ENCODE assay signal across 9 cellular contexts in the genomic region with DNA sequence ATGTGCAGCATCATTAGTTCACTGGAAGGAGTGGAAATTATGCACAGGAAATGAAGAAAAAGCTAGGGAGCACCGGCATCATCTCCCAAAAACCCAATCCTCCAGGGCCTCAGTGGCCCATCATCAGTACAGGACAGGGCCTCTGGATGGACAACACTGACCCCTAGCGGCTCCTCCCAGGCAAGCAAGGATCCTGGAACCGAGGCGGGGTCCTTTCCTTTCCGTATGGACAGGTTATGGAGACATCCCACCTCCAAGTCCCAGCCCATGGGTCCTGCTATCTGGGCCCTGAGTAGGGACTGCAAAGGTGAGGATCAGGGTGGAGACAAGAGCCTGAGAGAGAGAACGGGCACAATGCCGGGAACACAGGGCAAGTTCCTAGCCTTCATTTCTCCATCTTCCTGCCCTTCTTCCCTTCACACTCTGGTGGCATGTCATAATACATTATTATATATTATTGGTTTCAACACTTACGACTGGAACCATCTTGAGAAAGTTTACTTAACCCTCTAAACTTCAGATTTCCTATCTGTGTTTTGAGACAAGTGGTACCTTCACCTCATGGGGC.
A peak's percentile ranks its signal among the peaks of the same experiment; 100 is the strongest.
DNase-seq lines count a peak whose midpoint lies in the region; ATAC-seq and TF ChIP-seq lines count a peak whose summit lies in the region.
"Had no signal": no experiment of that assay in that cellular context is flagged by ENCODE, and none has a peak within 500 bp of the region (broad histone marks: within the 10 kb centered on the region; RNA-seq: fewer than 3 reads in every experiment).

No MANE protein-coding gene starts in this region.

- peak; percentile 45 for ATAC-seq in omental fat pad (ENCODE audit: low FRiP score)
- ATAC-seq in HG03045 (IDR thresholded peaks at IDR 0.05; ENCODE audit: unreplicated experiment), result no peak
- ATAC-seq in CD4-positive, alpha-beta T cell (ENCODE audit: poor library complexity), result no peak

- H3K36me3 ChIP-seq in endodermal cell (ENCODE audit: control insufficient read depth, insufficient read depth, low read length), result no peaks in the 10 kb centered on the region

- no peaks in the 10 kb centered on the region for H3K27me3 ChIP-seq in endodermal cell (ENCODE audit: control insufficient read depth, insufficient read depth, low read length, poor library complexity, severe bottlenecking)
- H3K27me3 ChIP-seq in CD4-positive, alpha-beta T cell (ENCODE audit: control insufficient read depth, insufficient read depth, low read length), result no peaks in the 10 kb centered on the region

- CTCF ChIA-PET in CD4-positive, alpha-beta T cell (lab: Charles Lee), result no interaction called here

- peak; percentile 53 for DNase-seq in EH (ENCODE audit: low read depth)
- peak; percentile 94 for DNase-seq in endodermal cell
- no peak for DNase-seq in omental fat pad (ENCODE audit: low spot score)
- no peak for DNase-seq in germinal center (ENCODE audit: low spot score)
- DNase-seq in ureter (ENCODE audit: low spot score), result no peak
- no peak for DNase-seq in CD4-positive, alpha-beta T cell
- DNase-seq: naive B cell had no signal

- no peaks in the 10 kb centered on the region for H3K27me3 Mint-ChIP-seq in endodermal cell (ENCODE audit: insufficient read depth)
- no peaks in the 10 kb centered on the region for H3K27me3 Mint-ChIP-seq in CD4-positive, alpha-beta T cell
- H3K27me3 Mint-ChIP-seq: naive B cell had no signal

- no peak overlapping the region for H3K27ac Mint-ChIP-seq in endodermal cell
- H3K27ac Mint-ChIP-seq in CD4-positive, alpha-beta T cell, result no peak overlapping the region

- no peaks in the 10 kb centered on the region for H3K36me3 Mint-ChIP-seq in endodermal cell (ENCODE audit: low read depth)
- H3K36me3 Mint-ChIP-seq in CD4-positive, alpha-beta T cell (ENCODE audit: low read depth), result no peaks in the 10 kb centered on the region

- no peak overlapping the region for H3K4me3 ChIP-seq in endodermal cell (ENCODE audit: low read length)

- intact Hi-C loops in CD4-positive, alpha-beta T cell (cut with DNase I, micrococcal nuclease), result no loop called here

- peaks cover 30% of the 10 kb centered on the region for H3K4me1 Mint-ChIP-seq in endodermal cell
- H3K4me1 Mint-ChIP-seq in CD4-positive, alpha-beta T cell (ENCODE audit: low read depth), result peaks cover 49% of the 10 kb centered on the region

- no peaks in the 10 kb centered on the region for H3K9me3 ChIP-seq in endodermal cell (ENCODE audit: control insufficient read depth, low read length)
- no peaks in the 10 kb centered on the region for H3K9me3 ChIP-seq in CD4-positive, alpha-beta T cell (ENCODE audit: control insufficient read depth, low read length)

- WGBS in endodermal cell (ENCODE audit: insufficient coverage in 1 of 2, insufficient read length in 1 of 2), 2 experiments, result 17 to 22% methylated on average over 2 to 8 of the region's 8 CpGs

- POLR2A ChIA-PET in CD4-positive, alpha-beta T cell (lab: Charles Lee), result no interaction called here

- TF ChIP-seq CTCF in LNCAP (IDR thresholded peaks at IDR 0.05) (peak; percentile 89), endodermal cell (conservative IDR thresholded peaks at IDR 0.05) (peak; percentile 96), omental fat pad (IDR thresholded peaks at IDR 0.05) (peak in 1 of 3 donors; percentile 20)
- no peak for TF ChIP-seq CTCF in CD4-positive, alpha-beta T cell (IDR thresholded peaks at IDR 0.05)

- H3K4me3 Mint-ChIP-seq in endodermal cell, result no peak overlapping the region
- H3K4me3 Mint-ChIP-seq in CD4-positive, alpha-beta T cell, result no peak overlapping the region

- H3K27ac ChIP-seq in endodermal cell (ENCODE audit: low read depth, low read length), result no peak overlapping the region
- H3K27ac ChIP-seq in CD4-positive, alpha-beta T cell (ENCODE audit: low read depth, low read length), result no peak overlapping the region

- H3K9ac ChIP-seq in endodermal cell (ENCODE audit: extremely low read depth, low read length, poor library complexity, severe bottlenecking), result no peak overlapping the region

- H3K4me1 ChIP-seq in endodermal cell (ENCODE audit: control insufficient read depth, insufficient read depth, low read length), result peaks cover 5% of the 10 kb centered on the region

- no peaks in the 10 kb centered on the region for H3K9me3 Mint-ChIP-seq in endodermal cell
- H3K9me3 Mint-ChIP-seq in CD4-positive, alpha-beta T cell, result no peaks in the 10 kb centered on the region
- H3K9me3 Mint-ChIP-seq: naive B cell had no signal

Comparison
In these comparisons a context has a peak if more than half of its experiments do, and no peak if none do; other contexts are left out.
1. DNase-seq: peak in EH (single experiment) and endodermal cell (single experiment); none in omental fat pad (single experiment), germinal center (single experiment), ureter (single experiment) and CD4-positive, alpha-beta T cell (0 of 10).